ENCODE assay signal across 2 cellular contexts in the genomic region with DNA sequence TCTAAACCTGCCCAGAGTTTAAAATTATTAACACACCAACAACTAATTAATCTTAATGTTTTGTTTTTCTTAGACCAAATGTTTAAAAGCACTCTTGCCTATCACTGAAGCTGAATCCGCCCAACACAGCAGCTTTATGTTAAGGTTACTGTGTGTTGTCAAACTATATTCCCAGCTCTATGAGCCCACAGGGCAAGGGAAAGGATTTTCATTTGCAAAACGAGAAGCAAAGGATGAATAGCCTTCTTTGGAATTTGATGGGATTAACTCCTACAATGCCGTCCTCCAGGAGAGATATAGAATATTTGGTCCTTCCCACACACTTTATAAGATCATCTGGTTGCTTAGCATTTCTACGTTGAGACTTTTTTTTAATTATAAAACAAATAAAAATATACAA.
TF ChIP-seq lines count a peak whose summit lies in the region.

No MANE protein-coding gene starts in this region.

TF ChIP-seq in GM23338, 12 proteins besides CTCF, POLR2A, EP300 and RAD21 (continues in another document):
- TF ChIP-seq NANOG (IDR thresholded peaks at IDR 0.05; ENCODE audit: borderline replicate concordance): no peak
- TF ChIP-seq ETS1 (IDR thresholded peaks at IDR 0.05): no peak
- TF ChIP-seq REST (IDR thresholded peaks at IDR 0.05; ENCODE audit: unreplicated experiment): no peak
- TF ChIP-seq JUNB (IDR thresholded peaks at IDR 0.05; ENCODE audit: unreplicated experiment): no peak
- no peak for TF ChIP-seq ZNF462 (CRISPR knock-in tag; IDR thresholded peaks at IDR 0.05)
- TF ChIP-seq POLR2AphosphoS5 (IDR thresholded peaks at IDR 0.05; ENCODE audit: low read depth): no peak
- no peak for TF ChIP-seq ZNF331 (CRISPR knock-in tag; IDR thresholded peaks at IDR 0.05; ENCODE audit: low read depth)
- no peak for TF ChIP-seq EZH2phosphoT487 (IDR thresholded peaks at IDR 0.05; ENCODE audit: unreplicated experiment)
- TF ChIP-seq EZH2 (IDR thresholded peaks at IDR 0.05; ENCODE audit: low read depth, unreplicated experiment): no peak
- no peak for TF ChIP-seq STAT1 (IDR thresholded peaks at IDR 0.05; ENCODE audit: unreplicated experiment)

TF ChIP-seq in WTC11, 78 proteins besides CTCF, POLR2A, EP300 and RAD21:
- TF ChIP-seq MXD4 (CRISPR knock-in tag; IDR thresholded peaks at IDR 0.05; ENCODE audit: borderline replicate concordance) (no peak), FOXP4 (CRISPR knock-in tag; IDR thresholded peaks at IDR 0.05) (no peak), ATF1 (CRISPR knock-in tag; IDR thresholded peaks at IDR 0.05) (no peak), RELA (CRISPR knock-in tag; IDR thresholded peaks at IDR 0.05; ENCODE audit: borderline replicate concordance) (no peak), CBFB (CRISPR knock-in tag; IDR thresholded peaks at IDR 0.05; ENCODE audit: low read depth) (no peak), ESRRA (CRISPR knock-in tag; IDR thresholded peaks at IDR 0.05; ENCODE audit: borderline replicate concordance) (no peak), ZNF317 (CRISPR knock-in tag; IDR thresholded peaks at IDR 0.05; ENCODE audit: borderline replicate concordance, low read depth) (no peak)
- TF ChIP-seq, protein P1, sequence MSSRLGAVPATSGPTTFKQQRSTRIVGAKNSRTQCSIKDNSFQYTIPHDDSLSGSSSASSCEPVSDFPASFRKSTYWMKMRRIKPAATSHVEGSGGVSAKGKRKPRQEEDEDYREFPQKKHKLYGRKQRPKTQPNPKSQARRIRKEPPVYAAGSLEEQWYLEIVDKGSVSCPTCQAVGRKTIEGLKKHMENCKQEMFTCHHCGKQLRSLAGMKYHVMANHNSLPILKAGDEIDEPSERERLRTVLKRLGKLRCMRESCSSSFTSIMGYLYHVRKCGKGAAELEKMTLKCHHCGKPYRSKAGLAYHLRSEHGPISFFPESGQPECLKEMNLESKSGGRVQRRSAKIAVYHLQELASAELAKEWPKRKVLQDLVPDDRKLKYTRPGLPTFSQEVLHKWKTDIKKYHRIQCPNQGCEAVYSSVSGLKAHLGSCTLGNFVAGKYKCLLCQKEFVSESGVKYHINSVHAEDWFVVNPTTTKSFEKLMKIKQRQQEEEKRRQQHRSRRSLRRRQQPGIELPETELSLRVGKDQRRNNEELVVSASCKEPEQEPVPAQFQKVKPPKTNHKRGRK (CRISPR knock-in tag; IDR thresholded peaks at IDR 0.05; ENCODE audit: borderline replicate concordance): no peak
- TF ChIP-seq, protein P2, sequence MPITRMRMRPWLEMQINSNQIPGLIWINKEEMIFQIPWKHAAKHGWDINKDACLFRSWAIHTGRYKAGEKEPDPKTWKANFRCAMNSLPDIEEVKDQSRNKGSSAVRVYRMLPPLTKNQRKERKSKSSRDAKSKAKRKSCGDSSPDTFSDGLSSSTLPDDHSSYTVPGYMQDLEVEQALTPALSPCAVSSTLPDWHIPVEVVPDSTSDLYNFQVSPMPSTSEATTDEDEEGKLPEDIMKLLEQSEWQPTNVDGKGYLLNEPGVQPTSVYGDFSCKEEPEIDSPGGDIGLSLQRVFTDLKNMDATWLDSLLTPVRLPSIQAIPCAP (CRISPR knock-in tag; IDR thresholded peaks at IDR 0.05): no peak
- TF ChIP-seq, protein P3, sequence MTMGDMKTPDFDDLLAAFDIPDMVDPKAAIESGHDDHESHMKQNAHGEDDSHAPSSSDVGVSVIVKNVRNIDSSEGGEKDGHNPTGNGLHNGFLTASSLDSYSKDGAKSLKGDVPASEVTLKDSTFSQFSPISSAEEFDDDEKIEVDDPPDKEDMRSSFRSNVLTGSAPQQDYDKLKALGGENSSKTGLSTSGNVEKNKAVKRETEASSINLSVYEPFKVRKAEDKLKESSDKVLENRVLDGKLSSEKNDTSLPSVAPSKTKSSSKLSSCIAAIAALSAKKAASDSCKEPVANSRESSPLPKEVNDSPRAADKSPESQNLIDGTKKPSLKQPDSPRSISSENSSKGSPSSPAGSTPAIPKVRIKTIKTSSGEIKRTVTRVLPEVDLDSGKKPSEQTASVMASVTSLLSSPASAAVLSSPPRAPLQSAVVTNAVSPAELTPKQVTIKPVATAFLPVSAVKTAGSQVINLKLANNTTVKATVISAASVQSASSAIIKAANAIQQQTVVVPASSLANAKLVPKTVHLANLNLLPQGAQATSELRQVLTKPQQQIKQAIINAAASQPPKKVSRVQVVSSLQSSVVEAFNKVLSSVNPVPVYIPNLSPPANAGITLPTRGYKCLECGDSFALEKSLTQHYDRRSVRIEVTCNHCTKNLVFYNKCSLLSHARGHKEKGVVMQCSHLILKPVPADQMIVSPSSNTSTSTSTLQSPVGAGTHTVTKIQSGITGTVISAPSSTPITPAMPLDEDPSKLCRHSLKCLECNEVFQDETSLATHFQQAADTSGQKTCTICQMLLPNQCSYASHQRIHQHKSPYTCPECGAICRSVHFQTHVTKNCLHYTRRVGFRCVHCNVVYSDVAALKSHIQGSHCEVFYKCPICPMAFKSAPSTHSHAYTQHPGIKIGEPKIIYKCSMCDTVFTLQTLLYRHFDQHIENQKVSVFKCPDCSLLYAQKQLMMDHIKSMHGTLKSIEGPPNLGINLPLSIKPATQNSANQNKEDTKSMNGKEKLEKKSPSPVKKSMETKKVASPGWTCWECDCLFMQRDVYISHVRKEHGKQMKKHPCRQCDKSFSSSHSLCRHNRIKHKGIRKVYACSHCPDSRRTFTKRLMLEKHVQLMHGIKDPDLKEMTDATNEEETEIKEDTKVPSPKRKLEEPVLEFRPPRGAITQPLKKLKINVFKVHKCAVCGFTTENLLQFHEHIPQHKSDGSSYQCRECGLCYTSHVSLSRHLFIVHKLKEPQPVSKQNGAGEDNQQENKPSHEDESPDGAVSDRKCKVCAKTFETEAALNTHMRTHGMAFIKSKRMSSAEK (CRISPR knock-in tag; IDR thresholded peaks at IDR 0.05; ENCODE audit: borderline replicate concordance): no peak
